In the genomic region with DNA sequence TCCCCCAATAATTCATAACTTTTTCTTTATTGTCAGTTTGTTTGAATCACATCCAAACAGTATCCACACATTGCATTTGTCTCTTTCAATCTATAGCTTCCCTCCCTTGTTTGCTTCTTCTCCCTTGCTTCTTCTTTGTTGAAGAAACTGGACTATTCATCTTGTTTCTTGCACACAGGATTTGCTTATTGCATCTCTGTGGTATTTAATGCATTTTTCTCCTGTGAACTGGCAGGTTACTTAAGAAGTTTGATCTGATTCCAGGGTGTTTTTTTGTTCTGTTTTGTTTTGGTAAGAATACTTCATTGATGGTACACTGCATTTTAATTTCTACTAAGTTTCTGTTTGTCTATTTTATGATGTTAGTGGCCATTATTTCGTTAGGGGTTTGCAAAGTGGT, we compare ENCODE assay signal across 1 cellular context.
TF ChIP-seq lines count a peak whose summit lies in the region.

No MANE protein-coding gene starts in this region.

TF ChIP-seq in SK-N-SH, 30 proteins besides CTCF, POLR2A, EP300 and RAD21 (continued from another document):
- peak; percentile 28; the same call in 1 of the 2 replicates for TF ChIP-seq POLR2AphosphoS5 (IDR thresholded peaks at IDR 0.05; ENCODE audit: low read depth, low read length)
- TF ChIP-seq TEAD4 (IDR thresholded peaks at IDR 0.05; ENCODE audit: borderline replicate concordance, insufficient read depth): peak; percentile 75; the same call in 1 of the 2 replicates
- TF ChIP-seq NFIC (IDR thresholded peaks at IDR 0.05; ENCODE audit: borderline replicate concordance): peak; percentile 87
- TF ChIP-seq TCF12 (IDR thresholded peaks at IDR 0.05): peak; percentile 83
